Comparison of ENCODE assay signal across 1 cellular context in the genomic region with DNA sequence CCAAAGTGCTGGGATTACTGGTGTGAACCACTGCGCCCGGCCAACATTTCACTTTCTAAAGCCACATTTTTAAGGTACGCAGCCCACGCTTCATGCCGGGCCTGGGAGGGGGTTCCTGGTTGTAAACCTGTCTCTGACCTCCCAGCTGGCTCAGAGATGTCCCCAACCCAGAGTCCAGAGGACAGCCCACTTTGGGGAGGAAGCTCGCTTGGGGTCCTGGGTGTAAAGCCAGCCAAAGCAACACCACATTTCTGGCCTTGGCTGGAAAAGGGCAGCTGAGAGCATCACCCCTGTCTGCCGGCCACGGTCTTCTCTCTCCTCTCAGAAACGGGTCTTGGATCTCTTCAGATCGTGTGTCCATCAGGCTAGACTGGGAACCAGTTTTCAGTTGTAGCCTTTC.
TF ChIP-seq lines count a peak whose summit lies in the region.

No MANE protein-coding gene starts in this region.

TF ChIP-seq in H1, 55 proteins besides CTCF, POLR2A, EP300 and RAD21:
- no peak for TF ChIP-seq EZH2 (IDR thresholded peaks at IDR 0.05; ENCODE audit: low read depth, low read length, severe bottlenecking)
- no peak for TF ChIP-seq SRF (IDR thresholded peaks at IDR 0.05; ENCODE audit: low read depth, low read length)
- no peak for TF ChIP-seq KDM1A (IDR thresholded peaks at IDR 0.05; ENCODE audit: borderline replicate concordance, low read length)
- TF ChIP-seq, protein P1, sequence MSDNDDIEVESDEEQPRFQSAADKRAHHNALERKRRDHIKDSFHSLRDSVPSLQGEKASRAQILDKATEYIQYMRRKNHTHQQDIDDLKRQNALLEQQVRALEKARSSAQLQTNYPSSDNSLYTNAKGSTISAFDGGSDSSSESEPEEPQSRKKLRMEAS (IDR thresholded peaks at IDR 0.05) = no peak
- TF ChIP-seq CHD2 (IDR thresholded peaks at IDR 0.05; ENCODE audit: low read length) = no peak
- TF ChIP-seq POU5F1 (IDR thresholded peaks at IDR 0.05; ENCODE audit: low read depth, low read length) = no peak
